Comparison of ENCODE assay signal across 25 cellular contexts in genomic region chr20:607476-607875, GRCh38. TPM values are rescaled to one million over a fixed set of nuclear protein-coding genes. Genes with fewer than 3 reads are reported as not detected.
A peak's percentile ranks its signal among the peaks of the same experiment; 100 is the strongest.
DNase-seq lines count a peak whose midpoint lies in the region; ATAC-seq and TF ChIP-seq lines count a peak whose summit lies in the region.
"Had no signal": no experiment of that assay in that cellular context is flagged by ENCODE, and none has a peak within 500 bp of the region (broad histone marks: within the 10 kb centered on the region; RNA-seq: fewer than 3 reads in every experiment).

No MANE protein-coding gene starts in this region.

- TF ChIP-seq CTCF in right atrium auricular region (IDR thresholded peaks at IDR 0.05) (no peak), upper lobe of right lung (IDR thresholded peaks at IDR 0.05) (no peak), Peyer's patch (IDR thresholded peaks at IDR 0.05) (no peak)

- H3K27ac ChIP-seq in right atrium auricular region (peak overlapping the region; percentile 83 to 89), upper lobe of right lung (no peak overlapping the region), Peyer's patch (no peak overlapping the region), caudate nucleus (ENCODE audit: low read depth, low read length) (no peak overlapping the region)
- H3K27ac ChIP-seq: BLaER1 treated with 17β-estradiol and CSF1 and Interleukin-3, amounts not matched to agents 10 nM and 100 nM; SK-N-MC had no signal

- intact Hi-C loops in left ventricle myocardium superior (cut with micrococcal nuclease), result no loop called here
- intact Hi-C loops in Right ventricle myocardium superior (cut with DNase I), result loop anchor here (5.0 kb wide), 1 partner anchor 40 kb away; no protein-coding TSS in a partner anchor
- intact Hi-C loops in posterior vena cava (cut with DNase I), result no loop called here
- intact Hi-C loops in upper lobe of right lung (cut with DNase I), result no loop called here

- H3K36me3 ChIP-seq in right atrium auricular region (no peaks in the 10 kb centered on the region), upper lobe of right lung (no peaks in the 10 kb centered on the region), Peyer's patch (no peaks in the 10 kb centered on the region)
- H3K36me3 ChIP-seq: BLaER1 treated with 17β-estradiol and CSF1 and Interleukin-3, amounts not matched to agents 10 nM and 100 nM had no signal

- ATAC-seq in left ventricle myocardium superior (no peak), Right ventricle myocardium superior (ENCODE audit: poor library complexity) (no peak), upper lobe of right lung (no peak)

- TF ChIP-seq POLR2A in Peyer's patch (IDR thresholded peaks at IDR 0.05), result no peak

- H3K4me3 ChIP-seq in right atrium auricular region (peak overlapping the region in 1 of 2 donors; percentile 64), upper lobe of right lung (no peak overlapping the region), Peyer's patch (no peak overlapping the region)
- H3K4me3 ChIP-seq: BLaER1 treated with 17β-estradiol and CSF1 and Interleukin-3, amounts not matched to agents 10 nM and 100 nM; SK-N-MC had no signal

- peak; percentile 53 for DNase-seq in left ventricle myocardium superior
- DNase-seq in Right ventricle myocardium superior, result no peak
- DNase-seq in right atrium auricular region (ENCODE audit: low spot score), result no peak
- DNase-seq in posterior vena cava (ENCODE audit: low spot score), result peak; percentile 62
- DNase-seq in upper lobe of right lung, result peak; percentile 33
- no peak for DNase-seq in Peyer's patch
- no peak for DNase-seq in caudate nucleus (lab: John Stamatoyannopoulos, UW)
- no peak for DNase-seq in DMS153 treated with DMSO at 0.1 percent for 48 hours (lab: John Stamatoyannopoulos, UW; ENCODE audit: unreplicated experiment)
- DNase-seq: Caco-2; CD4-positive, alpha-beta memory T cell; DMS79; EL; GDM1; HCEC 1CT; IMR-90; KG1; MM.1S; NCI-H2029; NCI-H446; NCI-H524 treated with DMSO at 0.1 percent for 48 hours; NCI-H774; RPMI8226; SHP77 treated with DMSO at 0.1 percent for 48 hours had no signal

- H3K27me3 ChIP-seq in right atrium auricular region (no peaks in the 10 kb centered on the region), upper lobe of right lung (peaks cover 37% of the 10 kb centered on the region), Peyer's patch (peaks cover 0 to 13% of the 10 kb centered on the region in 2 donors)

- peaks cover 2 to 64% of the 10 kb centered on the region in 2 donors for H3K4me1 ChIP-seq in right atrium auricular region
- H3K4me1 ChIP-seq in upper lobe of right lung, result peaks cover under 1% of the 10 kb centered on the region
- peaks cover 0 to 8% (median 0%) of the 10 kb centered on the region in 4 donors for H3K4me1 ChIP-seq in Peyer's patch

- H3K9me3 ChIP-seq in right atrium auricular region, result no peaks in the 10 kb centered on the region
- H3K9me3 ChIP-seq in upper lobe of right lung, result no peaks in the 10 kb centered on the region
- no peaks in the 10 kb centered on the region for H3K9me3 ChIP-seq in Peyer's patch
- H3K9me3 ChIP-seq: BLaER1 treated with 17β-estradiol and CSF1 and Interleukin-3, amounts not matched to agents 10 nM and 100 nM; Caco-2 had no signal

RNA-seq across cellular contexts. Expression of gene TCF15, which starts 2.6 kb away (rescaled TPM):
- 11.8 TPM for total RNA-seq in left ventricle myocardium superior
- total RNA-seq in Right ventricle myocardium superior, result 13.4 TPM
- total RNA-seq in right atrium auricular region, result 1 to 10 TPM; 4.9 to 8.0 TPM
- total RNA-seq in posterior vena cava, result 1 to 10 TPM; 2.2 to 2.5 TPM
- total RNA-seq in upper lobe of right lung, result 0.43 TPM
- total RNA-seq in Peyer's patch, result not detected
- total RNA-seq: Caco-2; CD4-positive, alpha-beta memory T cell; IMR-90 had no signal

RNA-seq across cellular contexts. Expression of gene SRXN1, which starts 45.5 kb away (rescaled TPM):
- total RNA-seq in left ventricle myocardium superior, result 34.6 TPM
- 47.6 TPM for total RNA-seq in Right ventricle myocardium superior
- 10 to 100 TPM; 41.8 to 65.4 TPM for total RNA-seq in right atrium auricular region
- total RNA-seq in posterior vena cava, result 10 to 100 TPM; 17.9 to 23.4 TPM
- total RNA-seq in upper lobe of right lung, result 41.2 TPM
- 10 to 100 TPM; 15.0 to 83.0 (median 29.9) TPM for total RNA-seq in Peyer's patch

Comparison
In these comparisons a context has a peak if more than half of its experiments do, and no peak if none do; other contexts are left out.
1. DNase-seq: peak in left ventricle myocardium superior (single experiment), posterior vena cava (single experiment) and upper lobe of right lung (single experiment); none in Right ventricle myocardium superior (single experiment), right atrium auricular region (single experiment), Peyer's patch (0 of 3), caudate nucleus (0 of 61) and DMS153 treated with DMSO at 0.1 percent for 48 hours (single experiment).
2. H3K27ac ChIP-seq: peak in right atrium auricular region (2 of 2); none in upper lobe of right lung (single experiment), Peyer's patch (0 of 4) and caudate nucleus (single experiment).